8 cellular contexts compared by ENCODE assay signal in the genomic region with DNA sequence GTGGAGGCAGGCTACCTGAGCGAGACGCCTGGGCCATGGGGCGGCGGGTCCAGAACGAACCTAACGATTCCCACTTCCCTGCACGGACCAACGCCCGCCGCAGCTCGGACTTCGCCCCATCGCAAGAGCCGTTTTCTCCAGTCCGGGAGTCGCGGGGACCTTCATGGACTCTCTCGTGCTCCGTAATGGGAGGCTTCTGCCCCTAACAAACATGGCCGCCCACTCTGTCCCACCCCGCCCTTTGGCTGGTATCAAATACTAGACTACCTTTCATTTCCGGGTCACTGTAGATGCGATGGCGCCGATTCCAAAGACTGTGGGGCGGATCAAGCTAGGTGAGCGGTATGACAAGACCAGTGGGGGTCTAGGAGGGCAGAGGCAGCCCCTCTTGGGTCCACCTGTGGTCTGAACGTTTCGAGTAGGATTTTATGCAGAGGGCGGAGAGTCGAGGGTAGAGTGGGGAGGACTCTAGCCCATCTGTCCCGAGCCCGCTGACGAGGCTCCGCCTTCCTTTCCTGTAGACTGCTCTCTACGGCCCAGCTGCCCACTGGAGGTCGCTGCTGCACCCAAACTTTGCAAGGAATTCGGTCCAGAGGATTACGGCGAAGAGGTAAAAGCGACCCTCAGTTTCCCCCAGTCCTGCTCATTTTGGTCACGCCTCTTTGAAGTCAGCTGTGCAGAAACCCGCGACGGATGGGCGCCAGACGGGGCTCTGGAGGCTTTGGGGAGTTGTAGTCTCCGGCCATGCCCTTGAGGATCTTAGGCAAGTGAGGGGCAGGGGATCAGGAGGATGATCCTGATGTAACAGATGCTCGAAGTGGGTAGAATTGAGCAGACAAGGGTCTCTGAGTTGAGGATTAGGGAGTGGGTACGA. TPM values are rescaled to one million over a fixed set of nuclear protein-coding genes. Genes with fewer than 3 reads are reported as not detected.
DNase-seq lines count a peak whose midpoint lies in the region; ATAC-seq, FAIRE-seq and TF ChIP-seq lines count a peak whose summit lies in the region.

A gene with protein sequence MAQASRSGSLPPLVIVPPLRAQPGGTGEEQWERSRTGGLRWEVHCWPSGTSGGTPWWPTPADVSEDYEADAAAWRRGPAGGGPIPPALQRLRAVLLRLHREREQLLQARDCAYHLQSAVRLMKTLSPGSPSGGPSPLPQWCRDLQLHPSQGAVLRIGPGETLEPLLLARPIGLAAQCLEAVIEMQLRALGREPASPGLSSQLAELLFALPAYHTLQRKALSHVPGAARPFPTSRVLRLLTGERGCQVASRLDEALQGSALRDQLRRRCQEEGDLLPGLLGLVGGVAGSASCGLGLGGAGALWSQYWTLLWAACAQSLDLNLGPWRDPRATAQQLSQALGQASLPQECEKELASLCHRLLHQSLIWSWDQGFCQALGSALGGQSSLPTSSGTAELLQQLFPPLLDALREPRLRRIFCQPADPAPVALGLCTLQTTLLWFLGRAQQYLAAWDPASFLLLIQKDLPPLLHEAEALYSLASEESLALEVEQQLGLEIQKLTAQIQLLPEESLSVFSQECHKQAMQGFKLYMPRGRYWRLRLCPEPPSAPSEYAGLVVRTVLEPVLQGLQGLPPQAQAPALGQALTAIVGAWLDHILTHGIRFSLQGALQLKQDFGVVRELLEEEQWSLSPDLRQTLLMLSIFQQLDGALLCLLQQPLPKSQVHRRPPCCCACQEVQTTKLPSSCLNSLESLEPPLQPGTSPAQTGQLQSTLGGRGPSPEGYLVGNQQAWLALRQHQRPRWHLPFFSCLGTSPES (minus strand): TSS at position 198 of the 874 bp plus-strand sequence. CDS start 161 bp downstream, at position 37.
A gene (plus strand): TSS at position 281 of the 874 bp plus-strand sequence. CDS start 15 bp downstream, at position 296.

- 0 to 1% (median 0%) methylated on average over 45 to 50 of the region's 50 CpGs for WGBS in psoas muscle, 3 donors

- intact Hi-C loops in left ventricle myocardium inferior (cut with micrococcal nuclease), result loop anchor here (5.0 to 10.0 kb wide), 2 partner anchors 62 to 104 kb away; no protein-coding TSS in a partner anchor
- intact Hi-C loops in psoas muscle (cut with DNase I), result loop anchor here (1.0 to 5.0 kb wide), 5 partner anchors 28 to 105 kb away; a partner anchor contains a TSS

- H3K27me3 ChIP-seq in left ventricle myocardium inferior (ENCODE audit: low read depth), result no peaks in the 10 kb centered on the region
- no peaks in the 10 kb centered on the region for H3K27me3 ChIP-seq in psoas muscle (ENCODE audit: insufficient read depth in 3 of 3, low read length in 2 of 3)

- ATAC-seq in HG02798 (IDR thresholded peaks at IDR 0.05; ENCODE audit: poor library complexity, unreplicated experiment) (peak; percentile 93), psoas muscle (peak; percentile 98 to 99 (median 99))

- FAIRE-seq in GM12891 (lab: Jason Lieb, UNC), result peak; percentile 97
- peak; percentile 91 for FAIRE-seq in urothelium cell line (lab: Jason Lieb, UNC)

- H3K36me3 ChIP-seq in left ventricle myocardium inferior (peaks cover 56% of the 10 kb centered on the region), psoas muscle (ENCODE audit: insufficient read depth in 1 of 2, low read depth in 1 of 2) (peaks cover 2 to 59% of the 10 kb centered on the region in 2 donors)

- peaks cover 44% of the 10 kb centered on the region for H3K4me1 ChIP-seq in left ventricle myocardium inferior
- peaks cover 22% of the 10 kb centered on the region for H3K4me1 ChIP-seq in psoas muscle

- peak; percentile 95 for TF ChIP-seq CTCF in left ventricle myocardium inferior (IDR thresholded peaks at IDR 0.05; ENCODE audit: borderline replicate concordance)
- peak; percentile 79 for TF ChIP-seq CTCF in psoas muscle (IDR thresholded peaks at IDR 0.05)

- DNase-seq in GM12891 (ENCODE audit: insufficient read length, low spot score), result peak; percentile 88
- DNase-seq in NCI-H1436 (lab: John Stamatoyannopoulos, UW), result peak; percentile 92
- peak; percentile 84 to 95 (median 90) for DNase-seq in T-helper 1 cell
- DNase-seq in amniotic epithelial cell (ENCODE audit: low read depth), result peak; percentile 93
- DNase-seq in left ventricle myocardium inferior, result peak; percentile 95
- peak; percentile 95 to 97 for DNase-seq in psoas muscle
- peak; percentile 95 for DNase-seq in urothelium cell line (ENCODE audit: low spot score)

- peak; percentile 70 for TF ChIP-seq POLR2A in GM12891 (IDR thresholded peaks at IDR 0.05; ENCODE audit: low read depth, low read length)

- H3K4me3 ChIP-seq in left ventricle myocardium inferior (peak within 1 kb of the TSS; percentile 99), psoas muscle (peak within 1 kb of the TSS; percentile 98)

- H3K9me3 ChIP-seq in left ventricle myocardium inferior (replicated peaks) (no peaks in the 10 kb centered on the region), psoas muscle (no peaks in the 10 kb centered on the region)

- H3K27ac ChIP-seq in left ventricle myocardium inferior (replicated peaks), result peak within 1 kb of the TSS; percentile 97
- H3K27ac ChIP-seq in psoas muscle, result peak within 1 kb of the TSS; percentile 91

TF ChIP-seq in GM12891, 5 proteins besides CTCF, POLR2A, EP300 and RAD21:
- TF ChIP-seq TAF1 (IDR thresholded peaks at IDR 0.05; ENCODE audit: low read depth, low read length) (peak; percentile 93), SPI1 (IDR thresholded peaks at IDR 0.05; ENCODE audit: low read depth, low read length) (peak; percentile 29; the same call in 1 of the 2 replicates), POU2F2 (IDR thresholded peaks at IDR 0.05; ENCODE audit: low read depth, low read length) (peak; percentile 66; the same call in 1 of the 2 replicates), POLR2AphosphoS5 (IDR thresholded peaks at IDR 0.05; ENCODE audit: low read depth, low read length) (peak; percentile 64), PAX5 (IDR thresholded peaks at IDR 0.05; ENCODE audit: insufficient read depth, low read length, severe bottlenecking) (no peak)

RNA-seq across cellular contexts. Expression of the first gene that starts in this region (rescaled TPM):
- 3.6 TPM for polyA plus RNA-seq in GM12891 (2012; ENCODE audit: low read depth, missing spikeins)
- total RNA-seq in left ventricle myocardium inferior (5.6 TPM), psoas muscle (1 to 10 TPM; 2.7 to 8.3 (median 4.5) TPM)
- 1 to 10 TPM; 1.4 to 8.7 (median 2.5) TPM for polyA plus RNA-seq in psoas muscle

RNA-seq across cellular contexts. Expression of the second gene that starts in this region (rescaled TPM):
- 17.3 TPM for polyA plus RNA-seq in GM12891 (2012; ENCODE audit: low read depth, missing spikeins)
- total RNA-seq in left ventricle myocardium inferior (9.5 TPM), psoas muscle (10 to 100 TPM in 1 of 4 donors, 1 to 10 TPM in 3; 5.4 to 10.1 (median 8.4) TPM)
- polyA plus RNA-seq in psoas muscle, result 10 to 100 TPM in 1 of 3 donors, 1 to 10 TPM in 2; 7.9 to 13.2 (median 9.4) TPM

Comparison
In these comparisons a context has a peak if more than half of its experiments do, and no peak if none do; other contexts are left out.
1. Peak in every context shown above with its lines: DNase-seq, ATAC-seq, H3K4me3 ChIP-seq and H3K27ac ChIP-seq.